8 cellular contexts compared by ENCODE assay signal in the genomic region with DNA sequence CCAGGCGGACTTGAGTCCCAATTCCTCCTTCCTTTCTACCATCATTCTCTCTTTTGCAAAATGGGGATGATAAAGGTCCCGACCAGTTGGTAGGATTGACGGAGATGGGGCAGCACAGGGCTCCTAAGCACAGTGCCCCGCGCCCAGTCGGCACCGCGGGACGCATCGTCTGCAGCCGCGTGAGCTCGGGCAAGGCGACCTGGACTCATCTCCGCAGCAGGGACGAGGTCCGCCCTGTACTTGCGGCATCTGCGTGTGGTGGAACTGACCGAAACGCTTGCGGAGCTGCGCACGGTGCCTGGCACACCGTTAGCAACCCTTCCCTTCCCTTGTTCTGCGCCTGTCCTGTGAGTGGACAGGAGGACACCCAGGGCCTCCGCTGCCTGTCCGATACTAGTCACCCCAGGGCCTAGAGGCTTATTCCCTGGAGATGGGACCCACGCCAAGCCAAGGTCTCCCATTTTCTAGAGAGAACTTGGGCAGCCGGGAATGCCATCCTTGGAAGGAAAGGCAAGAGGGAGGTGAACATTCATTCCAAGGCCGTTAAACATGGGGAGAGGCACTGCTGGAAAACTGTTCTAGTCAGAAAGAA.
DNase-seq lines count a peak whose midpoint lies in the region; ATAC-seq and TF ChIP-seq lines count a peak whose summit lies in the region.

No MANE protein-coding gene starts in this region.

- H3K27ac ChIP-seq in Peyer's patch (no peak overlapping the region), rectal smooth muscle tissue (ENCODE audit: low read depth, low read length) (no peak overlapping the region)

- H3K9me3 ChIP-seq in ES-I3 (ENCODE audit: control insufficient read depth, insufficient read depth, low read length) (no peaks in the 10 kb centered on the region; the same call in 1 of the 2 replicates), Peyer's patch (peaks cover 0 to 7% (median 2%) of the 10 kb centered on the region in 4 donors)

- TF ChIP-seq CTCF in Peyer's patch (IDR thresholded peaks at IDR 0.05) = no peak

- no peaks in the 10 kb centered on the region for H3K36me3 ChIP-seq in ES-I3 (ENCODE audit: insufficient read depth, low read length)
- H3K36me3 ChIP-seq in Peyer's patch = no peaks in the 10 kb centered on the region
- no peaks in the 10 kb centered on the region for H3K36me3 ChIP-seq in rectal smooth muscle tissue (ENCODE audit: control insufficient read depth, insufficient read depth, low read length)

- H3K27me3 ChIP-seq in Peyer's patch (peaks cover 0 to 7% of the 10 kb centered on the region in 2 donors), rectal smooth muscle tissue (ENCODE audit: control insufficient read depth, insufficient read depth, low read length) (peaks cover 4% of the 10 kb centered on the region)

- DNase-seq in Peyer's patch (no peak), left cardiac atrium (no peak), iPS-NIHi7 (ENCODE audit: extremely low spot score) (no peak)

- H3K9ac ChIP-seq in ES-I3 (ENCODE audit: low read depth, low read length) (peak overlapping the region; percentile 44; the same call in 1 of the 2 replicates), rectal smooth muscle tissue (ENCODE audit: low read length) (no peak overlapping the region)

- peak; percentile 14 to 42 for ATAC-seq in left cardiac atrium
- ATAC-seq in GM18867 (IDR thresholded peaks at IDR 0.05; ENCODE audit: unreplicated experiment) = no peak
- no peak for ATAC-seq in HG03135 (IDR thresholded peaks at IDR 0.05; ENCODE audit: unreplicated experiment)
- ATAC-seq in GM18861 (IDR thresholded peaks at IDR 0.05; ENCODE audit: unreplicated experiment) = no peak

- H3K4me3 ChIP-seq in Peyer's patch (peak overlapping the region in 3 of 4 donors; percentile 23 to 34 (median 31)), rectal smooth muscle tissue (ENCODE audit: low read length) (peak overlapping the region; percentile 61)

- H3K4me1 ChIP-seq in ES-I3 (ENCODE audit: insufficient read depth, low read length) (peaks cover 9% of the 10 kb centered on the region; the same call in 1 of the 2 replicates), Peyer's patch (peaks cover 0 to 6% (median 0%) of the 10 kb centered on the region in 4 donors), rectal smooth muscle tissue (ENCODE audit: control insufficient read depth, insufficient read depth, low read length) (peaks cover 10% of the 10 kb centered on the region)

- intact Hi-C loops in left cardiac atrium (cut with DNase I) = loop anchor here (5.0 to 10.0 kb wide), 4 partner anchors 655 to 948 kb away; no protein-coding TSS in a partner anchor

- no peak for TF ChIP-seq POLR2A in Peyer's patch (IDR thresholded peaks at IDR 0.05)

Comparison
In these comparisons a context has a peak if more than half of its experiments do, and no peak if none do; other contexts are left out.
1. ATAC-seq: peak in left cardiac atrium (2 of 2); none in GM18867 (single experiment), HG03135 (single experiment) and GM18861 (single experiment).